In the genomic region with DNA sequence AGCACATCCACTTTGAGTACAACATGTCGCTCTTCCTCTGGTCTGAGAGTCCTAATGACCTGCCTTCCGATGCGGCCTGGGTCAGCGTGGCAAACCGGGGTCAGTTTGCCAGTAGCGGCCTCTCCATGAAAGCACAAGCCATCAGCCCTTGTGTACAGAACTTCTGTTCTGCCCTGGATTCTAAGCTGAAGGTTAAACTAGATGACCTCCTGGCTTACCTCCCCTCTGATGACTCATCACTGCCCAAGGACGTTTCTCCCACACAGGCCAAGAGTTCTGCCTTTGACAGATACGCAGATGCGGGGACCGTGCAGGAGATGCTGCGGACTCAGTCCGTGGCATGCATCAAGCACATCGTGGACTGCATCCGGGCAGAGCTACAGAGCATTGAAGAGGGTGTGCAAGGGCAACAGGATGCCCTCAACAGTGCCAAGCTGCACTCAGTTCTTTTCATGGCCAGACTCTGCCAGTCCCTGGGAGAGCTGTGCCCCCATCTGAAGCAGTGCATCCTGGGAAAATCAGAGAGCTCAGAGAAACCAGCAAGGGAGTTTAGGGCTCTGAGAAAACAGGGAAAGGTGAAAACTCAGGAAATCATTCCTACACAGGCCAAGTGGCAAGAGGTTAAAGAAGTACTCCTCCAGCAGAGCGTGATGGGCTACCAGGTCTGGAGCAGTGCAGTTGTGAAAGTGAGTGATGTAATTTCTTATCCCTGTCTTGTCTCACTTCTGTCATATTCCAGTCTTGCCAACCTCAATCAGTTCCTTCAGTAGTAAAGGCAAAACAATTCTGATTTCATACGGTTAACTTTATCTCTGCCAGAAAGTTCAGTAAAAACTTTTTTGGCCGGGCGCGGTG, we compare ENCODE assay signal across 1 cellular context.
TF ChIP-seq lines count a peak whose summit lies in the region.

No MANE protein-coding gene starts in this region.

TF ChIP-seq in HepG2, 621 proteins besides CTCF, POLR2A, EP300 and RAD21 (continued from another document and continues in another):
- TF ChIP-seq, protein P1, sequence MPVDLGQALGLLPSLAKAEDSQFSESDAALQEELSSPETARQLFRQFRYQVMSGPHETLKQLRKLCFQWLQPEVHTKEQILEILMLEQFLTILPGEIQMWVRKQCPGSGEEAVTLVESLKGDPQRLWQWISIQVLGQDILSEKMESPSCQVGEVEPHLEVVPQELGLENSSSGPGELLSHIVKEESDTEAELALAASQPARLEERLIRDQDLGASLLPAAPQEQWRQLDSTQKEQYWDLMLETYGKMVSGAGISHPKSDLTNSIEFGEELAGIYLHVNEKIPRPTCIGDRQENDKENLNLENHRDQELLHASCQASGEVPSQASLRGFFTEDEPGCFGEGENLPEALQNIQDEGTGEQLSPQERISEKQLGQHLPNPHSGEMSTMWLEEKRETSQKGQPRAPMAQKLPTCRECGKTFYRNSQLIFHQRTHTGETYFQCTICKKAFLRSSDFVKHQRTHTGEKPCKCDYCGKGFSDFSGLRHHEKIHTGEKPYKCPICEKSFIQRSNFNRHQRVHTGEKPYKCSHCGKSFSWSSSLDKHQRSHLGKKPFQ (CRISPR knock-in tag; IDR thresholded peaks at IDR 0.05; ENCODE audit: insufficient replicate concordance) = peak; percentile 82
- TF ChIP-seq ZFY (CRISPR knock-in tag; IDR thresholded peaks at IDR 0.05) = peak; percentile 90
- peak; percentile 84 for TF ChIP-seq RBM22 (optimal IDR thresholded peaks at IDR 0.05; ENCODE audit: low read length)
- peak; percentile 87 for TF ChIP-seq MYC (CRISPR knock-in tag; IDR thresholded peaks at IDR 0.05; ENCODE audit: borderline replicate concordance)
- peak; percentile 97 for TF ChIP-seq ZNF430 (CRISPR knock-in tag; IDR thresholded peaks at IDR 0.05)
- TF ChIP-seq, protein P2, sequence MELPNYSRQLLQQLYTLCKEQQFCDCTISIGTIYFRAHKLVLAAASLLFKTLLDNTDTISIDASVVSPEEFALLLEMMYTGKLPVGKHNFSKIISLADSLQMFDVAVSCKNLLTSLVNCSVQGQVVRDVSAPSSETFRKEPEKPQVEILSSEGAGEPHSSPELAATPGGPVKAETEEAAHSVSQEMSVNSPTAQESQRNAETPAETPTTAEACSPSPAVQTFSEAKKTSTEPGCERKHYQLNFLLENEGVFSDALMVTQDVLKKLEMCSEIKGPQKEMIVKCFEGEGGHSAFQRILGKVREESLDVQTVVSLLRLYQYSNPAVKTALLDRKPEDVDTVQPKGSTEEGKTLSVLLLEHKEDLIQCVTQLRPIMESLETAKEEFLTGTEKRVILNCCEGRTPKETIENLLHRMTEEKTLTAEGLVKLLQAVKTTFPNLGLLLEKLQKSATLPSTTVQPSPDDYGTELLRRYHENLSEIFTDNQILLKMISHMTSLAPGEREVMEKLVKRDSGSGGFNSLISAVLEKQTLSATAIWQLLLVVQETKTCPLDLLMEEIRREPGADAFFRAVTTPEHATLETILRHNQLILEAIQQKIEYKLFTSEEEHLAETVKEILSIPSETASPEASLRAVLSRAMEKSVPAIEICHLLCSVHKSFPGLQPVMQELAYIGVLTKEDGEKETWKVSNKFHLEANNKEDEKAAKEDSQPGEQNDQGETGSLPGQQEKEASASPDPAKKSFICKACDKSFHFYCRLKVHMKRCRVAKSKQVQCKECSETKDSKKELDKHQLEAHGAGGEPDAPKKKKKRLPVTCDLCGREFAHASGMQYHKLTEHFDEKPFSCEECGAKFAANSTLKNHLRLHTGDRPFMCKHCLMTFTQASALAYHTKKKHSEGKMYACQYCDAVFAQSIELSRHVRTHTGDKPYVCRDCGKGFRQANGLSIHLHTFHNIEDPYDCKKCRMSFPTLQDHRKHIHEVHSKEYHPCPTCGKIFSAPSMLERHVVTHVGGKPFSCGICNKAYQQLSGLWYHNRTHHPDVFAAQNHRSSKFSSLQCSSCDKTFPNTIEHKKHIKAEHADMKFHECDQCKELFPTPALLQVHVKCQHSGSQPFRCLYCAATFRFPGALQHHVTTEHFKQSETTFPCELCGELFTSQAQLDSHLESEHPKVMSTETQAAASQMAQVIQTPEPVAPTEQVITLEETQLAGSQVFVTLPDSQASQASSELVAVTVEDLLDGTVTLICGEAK (IDR thresholded peaks at IDR 0.05) = no peak
- TF ChIP-seq, protein P2 (CRISPR knock-in tag; IDR thresholded peaks at IDR 0.05) = peak; percentile 54; the same call in 1 of the 2 replicates
- no peak for TF ChIP-seq CBX2 (IDR thresholded peaks at IDR 0.05; ENCODE audit: low read depth, low read length)
- no peak for TF ChIP-seq CBX2 (CRISPR knock-in tag; IDR thresholded peaks at IDR 0.05; ENCODE audit: low read depth)
- TF ChIP-seq, protein P3, sequence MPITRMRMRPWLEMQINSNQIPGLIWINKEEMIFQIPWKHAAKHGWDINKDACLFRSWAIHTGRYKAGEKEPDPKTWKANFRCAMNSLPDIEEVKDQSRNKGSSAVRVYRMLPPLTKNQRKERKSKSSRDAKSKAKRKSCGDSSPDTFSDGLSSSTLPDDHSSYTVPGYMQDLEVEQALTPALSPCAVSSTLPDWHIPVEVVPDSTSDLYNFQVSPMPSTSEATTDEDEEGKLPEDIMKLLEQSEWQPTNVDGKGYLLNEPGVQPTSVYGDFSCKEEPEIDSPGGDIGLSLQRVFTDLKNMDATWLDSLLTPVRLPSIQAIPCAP (CRISPR knock-in tag; IDR thresholded peaks at IDR 0.05; ENCODE audit: low read depth) = no peak
- no peak for TF ChIP-seq FIP1L1 (IDR thresholded peaks at IDR 0.05; ENCODE audit: borderline replicate concordance, insufficient read depth, low read depth, low read length)
- TF ChIP-seq ZNF496 (CRISPR knock-in tag; IDR thresholded peaks at IDR 0.05; ENCODE audit: insufficient replicate concordance) = no peak
- peak; percentile 90 for TF ChIP-seq DNMT3B (CRISPR knock-in tag; conservative IDR thresholded peaks at IDR 0.05)
- peak; percentile 91 for TF ChIP-seq KAT8 (CRISPR knock-in tag; IDR thresholded peaks at IDR 0.05)
- peak; percentile 41; the same call in 1 of the 2 replicates for TF ChIP-seq ZNF552 (CRISPR knock-in tag; IDR thresholded peaks at IDR 0.05; ENCODE audit: borderline replicate concordance)
- TF ChIP-seq MZF1 (CRISPR knock-in tag; IDR thresholded peaks at IDR 0.05; ENCODE audit: borderline replicate concordance) = peak; percentile 86; the same call in 1 of the 2 replicates
- TF ChIP-seq ZNF12 (CRISPR knock-in tag; IDR thresholded peaks at IDR 0.05) = peak; percentile 78; the same call in 1 of the 2 replicates
- no peak for TF ChIP-seq TOE1 (CRISPR knock-in tag; IDR thresholded peaks at IDR 0.05)
- TF ChIP-seq MEIS1 (CRISPR knock-in tag; IDR thresholded peaks at IDR 0.05; ENCODE audit: borderline replicate concordance) = peak; percentile 97
- no peak for TF ChIP-seq LCORL (IDR thresholded peaks at IDR 0.05)
- TF ChIP-seq LCORL (CRISPR knock-in tag; IDR thresholded peaks at IDR 0.05) = peak; percentile 97
- TF ChIP-seq ELF3 (CRISPR knock-in tag; IDR thresholded peaks at IDR 0.05) = peak; percentile 87
- TF ChIP-seq, protein P4, sequence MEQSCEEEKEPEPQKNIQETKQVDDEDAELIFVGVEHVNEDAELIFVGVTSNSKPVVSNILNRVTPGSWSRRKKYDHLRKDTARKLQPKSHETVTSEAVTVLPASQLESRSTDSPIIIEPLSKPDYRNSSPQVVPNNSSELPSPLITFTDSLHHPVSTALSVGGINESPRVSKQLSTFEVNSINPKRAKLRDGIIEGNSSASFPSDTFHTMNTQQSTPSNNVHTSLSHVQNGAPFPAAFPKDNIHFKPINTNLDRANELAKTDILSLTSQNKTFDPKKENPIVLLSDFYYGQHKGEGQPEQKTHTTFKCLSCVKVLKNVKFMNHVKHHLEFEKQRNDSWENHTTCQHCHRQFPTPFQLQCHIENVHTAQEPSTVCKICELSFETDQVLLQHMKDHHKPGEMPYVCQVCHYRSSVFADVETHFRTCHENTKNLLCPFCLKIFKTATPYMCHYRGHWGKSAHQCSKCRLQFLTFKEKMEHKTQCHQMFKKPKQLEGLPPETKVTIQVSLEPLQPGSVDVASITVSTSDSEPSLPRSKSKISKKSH (CRISPR knock-in tag; IDR thresholded peaks at IDR 0.05; ENCODE audit: borderline replicate concordance) = peak; percentile 77; the same call in 1 of the 2 replicates
- peak; percentile 78 for TF ChIP-seq SP5 (CRISPR knock-in tag; IDR thresholded peaks at IDR 0.05; ENCODE audit: borderline replicate concordance, low read depth)
- TF ChIP-seq ZFX (CRISPR knock-in tag; IDR thresholded peaks at IDR 0.05; ENCODE audit: low read depth) = peak; percentile 97
- TF ChIP-seq TCF7 (IDR thresholded peaks at IDR 0.05; ENCODE audit: low read depth) = peak; percentile 83
- TF ChIP-seq ZNF160 (CRISPR knock-in tag; IDR thresholded peaks at IDR 0.05) = no peak; the same call in 1 of the 2 replicates
- TF ChIP-seq RXRB (CRISPR knock-in tag; IDR thresholded peaks at IDR 0.05; ENCODE audit: borderline replicate concordance) = peak; percentile 98
- TF ChIP-seq FOXA1 (IDR thresholded peaks at IDR 0.05) = peak; percentile 76
- TF ChIP-seq FOXA1 (CRISPR knock-in tag; IDR thresholded peaks at IDR 0.05) = peak; percentile 99
- TF ChIP-seq RARG (CRISPR knock-in tag; IDR thresholded peaks at IDR 0.05; ENCODE audit: low read depth) = no peak; the same call in 1 of the 2 replicates
- 0 out of 2 replicates have a peak, but pooled peaks have one; percentile 17 for TF ChIP-seq ZBTB8A (CRISPR knock-in tag; IDR thresholded peaks at IDR 0.05; ENCODE audit: borderline replicate concordance, low read depth)
- TF ChIP-seq ZNF510 (CRISPR knock-in tag; IDR thresholded peaks at IDR 0.05; ENCODE audit: low read depth) = no peak
- TF ChIP-seq, protein P5, sequence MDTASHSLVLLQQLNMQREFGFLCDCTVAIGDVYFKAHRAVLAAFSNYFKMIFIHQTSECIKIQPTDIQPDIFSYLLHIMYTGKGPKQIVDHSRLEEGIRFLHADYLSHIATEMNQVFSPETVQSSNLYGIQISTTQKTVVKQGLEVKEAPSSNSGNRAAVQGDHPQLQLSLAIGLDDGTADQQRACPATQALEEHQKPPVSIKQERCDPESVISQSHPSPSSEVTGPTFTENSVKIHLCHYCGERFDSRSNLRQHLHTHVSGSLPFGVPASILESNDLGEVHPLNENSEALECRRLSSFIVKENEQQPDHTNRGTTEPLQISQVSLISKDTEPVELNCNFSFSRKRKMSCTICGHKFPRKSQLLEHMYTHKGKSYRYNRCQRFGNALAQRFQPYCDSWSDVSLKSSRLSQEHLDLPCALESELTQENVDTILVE (CRISPR knock-in tag; IDR thresholded peaks at IDR 0.05) = peak; percentile 77; the same call in 1 of the 2 replicates
- TF ChIP-seq, protein P6, sequence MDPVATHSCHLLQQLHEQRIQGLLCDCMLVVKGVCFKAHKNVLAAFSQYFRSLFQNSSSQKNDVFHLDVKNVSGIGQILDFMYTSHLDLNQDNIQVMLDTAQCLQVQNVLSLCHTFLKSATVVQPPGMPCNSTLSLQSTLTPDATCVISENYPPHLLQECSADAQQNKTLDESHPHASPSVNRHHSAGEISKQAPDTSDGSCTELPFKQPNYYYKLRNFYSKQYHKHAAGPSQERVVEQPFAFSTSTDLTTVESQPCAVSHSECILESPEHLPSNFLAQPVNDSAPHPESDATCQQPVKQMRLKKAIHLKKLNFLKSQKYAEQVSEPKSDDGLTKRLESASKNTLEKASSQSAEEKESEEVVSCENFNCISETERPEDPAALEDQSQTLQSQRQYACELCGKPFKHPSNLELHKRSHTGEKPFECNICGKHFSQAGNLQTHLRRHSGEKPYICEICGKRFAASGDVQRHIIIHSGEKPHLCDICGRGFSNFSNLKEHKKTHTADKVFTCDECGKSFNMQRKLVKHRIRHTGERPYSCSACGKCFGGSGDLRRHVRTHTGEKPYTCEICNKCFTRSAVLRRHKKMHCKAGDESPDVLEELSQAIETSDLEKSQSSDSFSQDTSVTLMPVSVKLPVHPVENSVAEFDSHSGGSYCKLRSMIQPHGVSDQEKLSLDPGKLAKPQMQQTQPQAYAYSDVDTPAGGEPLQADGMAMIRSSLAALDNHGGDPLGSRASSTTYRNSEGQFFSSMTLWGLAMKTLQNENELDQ (CRISPR knock-in tag; IDR thresholded peaks at IDR 0.05; ENCODE audit: borderline replicate concordance) = no peak
- TF ChIP-seq ZNF605 (CRISPR knock-in tag; IDR thresholded peaks at IDR 0.05) = peak; percentile 98
- TF ChIP-seq HNF4A (CRISPR knock-in tag; IDR thresholded peaks at IDR 0.05) = peak; percentile 92
- peak; percentile 84 for TF ChIP-seq ASH2L (IDR thresholded peaks at IDR 0.05; ENCODE audit: insufficient read length, low read depth, low read length)
- no peak for TF ChIP-seq KAT2B (IDR thresholded peaks at IDR 0.05; ENCODE audit: borderline replicate concordance, low read depth, low read length)
- TF ChIP-seq ZNF850 (CRISPR knock-in tag; conservative IDR thresholded peaks at IDR 0.05) = no peak
- no peak for TF ChIP-seq HNRNPK (IDR thresholded peaks at IDR 0.05; ENCODE audit: low read depth, low read length, poor library complexity, severe bottlenecking)
- peak; percentile 98 for TF ChIP-seq HMG20A (CRISPR knock-in tag; IDR thresholded peaks at IDR 0.05; ENCODE audit: borderline replicate concordance)
- TF ChIP-seq ZNF747 (CRISPR knock-in tag; IDR thresholded peaks at IDR 0.05; ENCODE audit: borderline replicate concordance) = peak; percentile 84; the same call in 1 of the 2 replicates
- TF ChIP-seq PPARG (CRISPR knock-in tag; conservative IDR thresholded peaks at IDR 0.05) = peak; percentile 83; the same call in 1 of the 2 replicates
